Comparison of ENCODE assay signal across 1 cellular context in the genomic region with DNA sequence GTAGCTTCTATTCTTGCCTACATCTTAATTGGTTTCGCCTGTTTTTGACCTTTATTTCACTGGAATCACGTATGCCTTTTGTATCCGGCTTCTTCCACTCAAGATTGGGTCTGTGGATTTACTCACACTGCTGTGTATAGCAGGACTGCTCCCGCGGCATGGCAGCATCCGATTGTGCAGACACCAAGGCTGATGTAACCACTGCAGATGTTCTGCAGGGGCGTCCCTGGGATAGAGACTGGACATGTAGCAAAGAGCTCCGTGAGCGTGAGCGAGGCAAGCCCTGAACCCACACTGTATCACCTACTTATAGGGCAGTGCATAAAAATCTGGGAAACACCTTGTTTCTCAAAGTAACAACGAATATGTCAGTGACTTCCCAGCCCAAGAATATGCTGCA.
TF ChIP-seq lines count a peak whose summit lies in the region.

No MANE protein-coding gene starts in this region.

TF ChIP-seq in HepG2, 621 proteins besides CTCF, POLR2A, EP300 and RAD21:
- TF ChIP-seq RCOR2 (CRISPR knock-in tag; IDR thresholded peaks at IDR 0.05) (no peak), KDM5B (CRISPR knock-in tag; IDR thresholded peaks at IDR 0.05; ENCODE audit: borderline replicate concordance) (no peak), CAMTA2 (CRISPR knock-in tag; IDR thresholded peaks at IDR 0.05; ENCODE audit: borderline replicate concordance) (no peak), NFRKB (IDR thresholded peaks at IDR 0.05) (no peak), ZSCAN21 (CRISPR knock-in tag; IDR thresholded peaks at IDR 0.05; ENCODE audit: borderline replicate concordance) (no peak), KLF15 (CRISPR knock-in tag; IDR thresholded peaks at IDR 0.05; ENCODE audit: borderline replicate concordance) (no peak), TOPORS (CRISPR knock-in tag; IDR thresholded peaks at IDR 0.05) (no peak), ADNP (CRISPR knock-in tag; IDR thresholded peaks at IDR 0.05) (no peak), STAG1 (CRISPR knock-in tag; IDR thresholded peaks at IDR 0.05) (no peak), ZSCAN31 (CRISPR knock-in tag; IDR thresholded peaks at IDR 0.05; ENCODE audit: low read depth) (no peak), PHF20 (CRISPR knock-in tag; IDR thresholded peaks at IDR 0.05) (no peak), ZNF335 (CRISPR knock-in tag; IDR thresholded peaks at IDR 0.05) (no peak), REPIN1 (CRISPR knock-in tag; IDR thresholded peaks at IDR 0.05; ENCODE audit: borderline replicate concordance, low read depth) (no peak), ZNF616 (CRISPR knock-in tag; IDR thresholded peaks at IDR 0.05; ENCODE audit: low read depth) (no peak)
- TF ChIP-seq, protein P1, sequence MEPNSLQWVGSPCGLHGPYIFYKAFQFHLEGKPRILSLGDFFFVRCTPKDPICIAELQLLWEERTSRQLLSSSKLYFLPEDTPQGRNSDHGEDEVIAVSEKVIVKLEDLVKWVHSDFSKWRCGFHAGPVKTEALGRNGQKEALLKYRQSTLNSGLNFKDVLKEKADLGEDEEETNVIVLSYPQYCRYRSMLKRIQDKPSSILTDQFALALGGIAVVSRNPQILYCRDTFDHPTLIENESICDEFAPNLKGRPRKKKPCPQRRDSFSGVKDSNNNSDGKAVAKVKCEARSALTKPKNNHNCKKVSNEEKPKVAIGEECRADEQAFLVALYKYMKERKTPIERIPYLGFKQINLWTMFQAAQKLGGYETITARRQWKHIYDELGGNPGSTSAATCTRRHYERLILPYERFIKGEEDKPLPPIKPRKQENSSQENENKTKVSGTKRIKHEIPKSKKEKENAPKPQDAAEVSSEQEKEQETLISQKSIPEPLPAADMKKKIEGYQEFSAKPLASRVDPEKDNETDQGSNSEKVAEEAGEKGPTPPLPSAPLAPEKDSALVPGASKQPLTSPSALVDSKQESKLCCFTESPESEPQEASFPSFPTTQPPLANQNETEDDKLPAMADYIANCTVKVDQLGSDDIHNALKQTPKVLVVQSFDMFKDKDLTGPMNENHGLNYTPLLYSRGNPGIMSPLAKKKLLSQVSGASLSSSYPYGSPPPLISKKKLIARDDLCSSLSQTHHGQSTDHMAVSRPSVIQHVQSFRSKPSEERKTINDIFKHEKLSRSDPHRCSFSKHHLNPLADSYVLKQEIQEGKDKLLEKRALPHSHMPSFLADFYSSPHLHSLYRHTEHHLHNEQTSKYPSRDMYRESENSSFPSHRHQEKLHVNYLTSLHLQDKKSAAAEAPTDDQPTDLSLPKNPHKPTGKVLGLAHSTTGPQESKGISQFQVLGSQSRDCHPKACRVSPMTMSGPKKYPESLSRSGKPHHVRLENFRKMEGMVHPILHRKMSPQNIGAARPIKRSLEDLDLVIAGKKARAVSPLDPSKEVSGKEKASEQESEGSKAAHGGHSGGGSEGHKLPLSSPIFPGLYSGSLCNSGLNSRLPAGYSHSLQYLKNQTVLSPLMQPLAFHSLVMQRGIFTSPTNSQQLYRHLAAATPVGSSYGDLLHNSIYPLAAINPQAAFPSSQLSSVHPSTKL (CRISPR knock-in tag; IDR thresholded peaks at IDR 0.05) = no peak
- TF ChIP-seq, protein P2, sequence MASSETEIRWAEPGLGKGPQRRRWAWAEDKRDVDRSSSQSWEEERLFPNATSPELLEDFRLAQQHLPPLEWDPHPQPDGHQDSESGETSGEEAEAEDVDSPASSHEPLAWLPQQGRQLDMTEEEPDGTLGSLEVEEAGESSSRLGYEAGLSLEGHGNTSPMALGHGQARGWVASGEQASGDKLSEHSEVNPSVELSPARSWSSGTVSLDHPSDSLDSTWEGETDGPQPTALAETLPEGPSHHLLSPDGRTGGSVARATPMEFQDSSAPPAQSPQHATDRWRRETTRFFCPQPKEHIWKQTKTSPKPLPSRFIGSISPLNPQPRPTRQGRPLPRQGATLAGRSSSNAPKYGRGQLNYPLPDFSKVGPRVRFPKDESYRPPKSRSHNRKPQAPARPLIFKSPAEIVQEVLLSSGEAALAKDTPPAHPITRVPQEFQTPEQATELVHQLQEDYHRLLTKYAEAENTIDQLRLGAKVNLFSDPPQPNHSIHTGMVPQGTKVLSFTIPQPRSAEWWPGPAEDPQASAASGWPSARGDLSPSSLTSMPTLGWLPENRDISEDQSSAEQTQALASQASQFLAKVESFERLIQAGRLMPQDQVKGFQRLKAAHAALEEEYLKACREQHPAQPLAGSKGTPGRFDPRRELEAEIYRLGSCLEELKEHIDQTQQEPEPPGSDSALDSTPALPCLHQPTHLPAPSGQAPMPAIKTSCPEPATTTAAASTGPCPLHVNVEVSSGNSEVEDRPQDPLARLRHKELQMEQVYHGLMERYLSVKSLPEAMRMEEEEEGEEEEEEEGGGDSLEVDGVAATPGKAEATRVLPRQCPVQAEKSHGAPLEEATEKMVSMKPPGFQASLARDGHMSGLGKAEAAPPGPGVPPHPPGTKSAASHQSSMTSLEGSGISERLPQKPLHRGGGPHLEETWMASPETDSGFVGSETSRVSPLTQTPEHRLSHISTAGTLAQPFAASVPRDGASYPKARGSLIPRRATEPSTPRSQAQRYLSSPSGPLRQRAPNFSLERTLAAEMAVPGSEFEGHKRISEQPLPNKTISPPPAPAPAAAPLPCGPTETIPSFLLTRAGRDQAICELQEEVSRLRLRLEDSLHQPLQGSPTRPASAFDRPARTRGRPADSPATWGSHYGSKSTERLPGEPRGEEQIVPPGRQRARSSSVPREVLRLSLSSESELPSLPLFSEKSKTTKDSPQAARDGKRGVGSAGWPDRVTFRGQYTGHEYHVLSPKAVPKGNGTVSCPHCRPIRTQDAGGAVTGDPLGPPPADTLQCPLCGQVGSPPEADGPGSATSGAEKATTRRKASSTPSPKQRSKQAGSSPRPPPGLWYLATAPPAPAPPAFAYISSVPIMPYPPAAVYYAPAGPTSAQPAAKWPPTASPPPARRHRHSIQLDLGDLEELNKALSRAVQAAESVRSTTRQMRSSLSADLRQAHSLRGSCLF (CRISPR knock-in tag; IDR thresholded peaks at IDR 0.05; ENCODE audit: borderline replicate concordance) = no peak
- TF ChIP-seq, protein P3, sequence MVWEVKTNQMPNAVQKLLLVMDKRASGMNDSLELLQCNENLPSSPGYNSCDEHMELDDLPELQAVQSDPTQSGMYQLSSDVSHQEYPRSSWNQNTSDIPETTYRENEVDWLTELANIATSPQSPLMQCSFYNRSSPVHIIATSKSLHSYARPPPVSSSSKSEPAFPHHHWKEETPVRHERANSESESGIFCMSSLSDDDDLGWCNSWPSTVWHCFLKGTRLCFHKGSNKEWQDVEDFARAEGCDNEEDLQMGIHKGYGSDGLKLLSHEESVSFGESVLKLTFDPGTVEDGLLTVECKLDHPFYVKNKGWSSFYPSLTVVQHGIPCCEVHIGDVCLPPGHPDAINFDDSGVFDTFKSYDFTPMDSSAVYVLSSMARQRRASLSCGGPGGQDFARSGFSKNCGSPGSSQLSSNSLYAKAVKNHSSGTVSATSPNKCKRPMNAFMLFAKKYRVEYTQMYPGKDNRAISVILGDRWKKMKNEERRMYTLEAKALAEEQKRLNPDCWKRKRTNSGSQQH (CRISPR knock-in tag; IDR thresholded peaks at IDR 0.05; ENCODE audit: low read depth) = no peak
- TF ChIP-seq, protein P4, sequence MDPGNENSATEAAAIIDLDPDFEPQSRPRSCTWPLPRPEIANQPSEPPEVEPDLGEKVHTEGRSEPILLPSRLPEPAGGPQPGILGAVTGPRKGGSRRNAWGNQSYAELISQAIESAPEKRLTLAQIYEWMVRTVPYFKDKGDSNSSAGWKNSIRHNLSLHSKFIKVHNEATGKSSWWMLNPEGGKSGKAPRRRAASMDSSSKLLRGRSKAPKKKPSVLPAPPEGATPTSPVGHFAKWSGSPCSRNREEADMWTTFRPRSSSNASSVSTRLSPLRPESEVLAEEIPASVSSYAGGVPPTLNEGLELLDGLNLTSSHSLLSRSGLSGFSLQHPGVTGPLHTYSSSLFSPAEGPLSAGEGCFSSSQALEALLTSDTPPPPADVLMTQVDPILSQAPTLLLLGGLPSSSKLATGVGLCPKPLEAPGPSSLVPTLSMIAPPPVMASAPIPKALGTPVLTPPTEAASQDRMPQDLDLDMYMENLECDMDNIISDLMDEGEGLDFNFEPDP (CRISPR knock-in tag; conservative IDR thresholded peaks at IDR 0.05) = no peak
- TF ChIP-seq, protein P5, sequence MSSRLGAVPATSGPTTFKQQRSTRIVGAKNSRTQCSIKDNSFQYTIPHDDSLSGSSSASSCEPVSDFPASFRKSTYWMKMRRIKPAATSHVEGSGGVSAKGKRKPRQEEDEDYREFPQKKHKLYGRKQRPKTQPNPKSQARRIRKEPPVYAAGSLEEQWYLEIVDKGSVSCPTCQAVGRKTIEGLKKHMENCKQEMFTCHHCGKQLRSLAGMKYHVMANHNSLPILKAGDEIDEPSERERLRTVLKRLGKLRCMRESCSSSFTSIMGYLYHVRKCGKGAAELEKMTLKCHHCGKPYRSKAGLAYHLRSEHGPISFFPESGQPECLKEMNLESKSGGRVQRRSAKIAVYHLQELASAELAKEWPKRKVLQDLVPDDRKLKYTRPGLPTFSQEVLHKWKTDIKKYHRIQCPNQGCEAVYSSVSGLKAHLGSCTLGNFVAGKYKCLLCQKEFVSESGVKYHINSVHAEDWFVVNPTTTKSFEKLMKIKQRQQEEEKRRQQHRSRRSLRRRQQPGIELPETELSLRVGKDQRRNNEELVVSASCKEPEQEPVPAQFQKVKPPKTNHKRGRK (CRISPR knock-in tag; IDR thresholded peaks at IDR 0.05) = no peak
- TF ChIP-seq, protein P6, sequence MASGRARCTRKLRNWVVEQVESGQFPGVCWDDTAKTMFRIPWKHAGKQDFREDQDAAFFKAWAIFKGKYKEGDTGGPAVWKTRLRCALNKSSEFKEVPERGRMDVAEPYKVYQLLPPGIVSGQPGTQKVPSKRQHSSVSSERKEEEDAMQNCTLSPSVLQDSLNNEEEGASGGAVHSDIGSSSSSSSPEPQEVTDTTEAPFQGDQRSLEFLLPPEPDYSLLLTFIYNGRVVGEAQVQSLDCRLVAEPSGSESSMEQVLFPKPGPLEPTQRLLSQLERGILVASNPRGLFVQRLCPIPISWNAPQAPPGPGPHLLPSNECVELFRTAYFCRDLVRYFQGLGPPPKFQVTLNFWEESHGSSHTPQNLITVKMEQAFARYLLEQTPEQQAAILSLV (CRISPR knock-in tag; IDR thresholded peaks at IDR 0.05; ENCODE audit: borderline replicate concordance) = no peak
